Comparison of ENCODE assay signal across 8 cellular contexts in genomic region chr6:112029045-112029822, GRCh38. TPM values are rescaled to one million over a fixed set of nuclear protein-coding genes. Genes with fewer than 3 reads are reported as not detected.
A peak's percentile ranks its signal among the peaks of the same experiment; 100 is the strongest.
DNase-seq lines count a peak whose midpoint lies in the region; ATAC-seq, FAIRE-seq and TF ChIP-seq lines count a peak whose summit lies in the region.

No MANE protein-coding gene starts in this region.

- TF ChIP-seq CTCF in foreskin keratinocyte (conservative IDR thresholded peaks at IDR 0.05) (peak; percentile 77), uterus (IDR thresholded peaks at IDR 0.05) (peak; percentile 29 to 62 (median 44))

- H3K36me3 ChIP-seq in uterus = no peaks in the 10 kb centered on the region

- FAIRE-seq in GM18507 (lab: Jason Lieb, UNC) = peak; percentile 70

- ATAC-seq in foreskin keratinocyte (peak; percentile 57), GM18858 (IDR thresholded peaks at IDR 0.05; ENCODE audit: unreplicated experiment) (no peak)

- TF ChIP-seq RAD21 in Ishikawa (IDR thresholded peaks at IDR 0.05; ENCODE audit: low read depth) = peak; percentile 45; the same call in 1 of the 2 replicates

- DNase-seq in GM18507 (ENCODE audit: extremely low spot score, insufficient read length, low read depth) (peak; percentile 17), RPMI8226 (peak; percentile 59), foreskin keratinocyte (no peak), posterior cingulate gyrus (peak in 9 of 10 donors; percentile 50 to 92 (median 70)), uterus (peak in 1 of 2 donors; percentile 60)
- peak; percentile 42 to 43 for DNase-seq in activated T-helper 1 cell treated with anti-CD3 and anti-CD28 coated beads, Interleukin-2, amount 50 U/mL, for 16 hours (ENCODE audit: low read depth in 1 of 2, low spot score in 1 of 2)

- H3K27ac ChIP-seq in foreskin keratinocyte (no peak overlapping the region), uterus (no peak overlapping the region)

- no peaks in the 10 kb centered on the region for H3K4me1 ChIP-seq in foreskin keratinocyte
- H3K4me1 ChIP-seq in uterus = no peaks in the 10 kb centered on the region

- peaks cover 13% of the 10 kb centered on the region for H3K27me3 ChIP-seq in foreskin keratinocyte
- H3K27me3 ChIP-seq in uterus = no peaks in the 10 kb centered on the region

- no peak for TF ChIP-seq EP300 in Ishikawa (IDR thresholded peaks at IDR 0.05; ENCODE audit: borderline replicate concordance)

- intact Hi-C loops in posterior cingulate gyrus (cut with DNase I) = no loop called here
- intact Hi-C loops in uterus (cut with DNase I; ENCODE audit: low total_unique reads) = no loop called here

- TF ChIP-seq POLR2A in uterus (IDR thresholded peaks at IDR 0.05) = no peak

- H3K4me3 ChIP-seq in uterus = no peak overlapping the region

- H3K9me3 ChIP-seq in uterus = no peaks in the 10 kb centered on the region

TF ChIP-seq in Ishikawa, 13 proteins besides CTCF, POLR2A, EP300 and RAD21:
- TF ChIP-seq CREB1 (IDR thresholded peaks at IDR 0.05; ENCODE audit: low read depth) = no peak
- TF ChIP-seq, protein P1, sequence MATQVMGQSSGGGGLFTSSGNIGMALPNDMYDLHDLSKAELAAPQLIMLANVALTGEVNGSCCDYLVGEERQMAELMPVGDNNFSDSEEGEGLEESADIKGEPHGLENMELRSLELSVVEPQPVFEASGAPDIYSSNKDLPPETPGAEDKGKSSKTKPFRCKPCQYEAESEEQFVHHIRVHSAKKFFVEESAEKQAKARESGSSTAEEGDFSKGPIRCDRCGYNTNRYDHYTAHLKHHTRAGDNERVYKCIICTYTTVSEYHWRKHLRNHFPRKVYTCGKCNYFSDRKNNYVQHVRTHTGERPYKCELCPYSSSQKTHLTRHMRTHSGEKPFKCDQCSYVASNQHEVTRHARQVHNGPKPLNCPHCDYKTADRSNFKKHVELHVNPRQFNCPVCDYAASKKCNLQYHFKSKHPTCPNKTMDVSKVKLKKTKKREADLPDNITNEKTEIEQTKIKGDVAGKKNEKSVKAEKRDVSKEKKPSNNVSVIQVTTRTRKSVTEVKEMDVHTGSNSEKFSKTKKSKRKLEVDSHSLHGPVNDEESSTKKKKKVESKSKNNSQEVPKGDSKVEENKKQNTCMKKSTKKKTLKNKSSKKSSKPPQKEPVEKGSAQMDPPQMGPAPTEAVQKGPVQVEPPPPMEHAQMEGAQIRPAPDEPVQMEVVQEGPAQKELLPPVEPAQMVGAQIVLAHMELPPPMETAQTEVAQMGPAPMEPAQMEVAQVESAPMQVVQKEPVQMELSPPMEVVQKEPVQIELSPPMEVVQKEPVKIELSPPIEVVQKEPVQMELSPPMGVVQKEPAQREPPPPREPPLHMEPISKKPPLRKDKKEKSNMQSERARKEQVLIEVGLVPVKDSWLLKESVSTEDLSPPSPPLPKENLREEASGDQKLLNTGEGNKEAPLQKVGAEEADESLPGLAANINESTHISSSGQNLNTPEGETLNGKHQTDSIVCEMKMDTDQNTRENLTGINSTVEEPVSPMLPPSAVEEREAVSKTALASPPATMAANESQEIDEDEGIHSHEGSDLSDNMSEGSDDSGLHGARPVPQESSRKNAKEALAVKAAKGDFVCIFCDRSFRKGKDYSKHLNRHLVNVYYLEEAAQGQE (IDR thresholded peaks at IDR 0.05; ENCODE audit: low read depth) = no peak
- peak; percentile 92 for TF ChIP-seq YY1 (IDR thresholded peaks at IDR 0.05; ENCODE audit: low read depth)
- no peak for TF ChIP-seq FOXM1 (IDR thresholded peaks at IDR 0.05; ENCODE audit: borderline replicate concordance, low read depth)
- TF ChIP-seq EGR1 (IDR thresholded peaks at IDR 0.05) = no peak
- no peak for TF ChIP-seq ZBTB7A (IDR thresholded peaks at IDR 0.05; ENCODE audit: low read depth)
- no peak for TF ChIP-seq CEBPB (IDR thresholded peaks at IDR 0.05)

RNA-seq across cellular contexts. Expression of gene CCN6, which starts 24.7 kb away (rescaled TPM):
- total RNA-seq in foreskin keratinocyte = 0.11 and 0.37 TPM in 2 replicates
- polyA plus RNA-seq in foreskin keratinocyte = 0.06 and 0.34 TPM in 2 replicates
- total RNA-seq in uterus = not detected

RNA-seq across cellular contexts. Expression of gene TUBE1, which starts 58.0 kb away (rescaled TPM):
- total RNA-seq in foreskin keratinocyte (11.8 and 14.2 TPM in 2 replicates), uterus (10 to 100 TPM; 33.6 to 75.1 (median 54.0) TPM)
- 7.2 and 8.0 TPM in 2 replicates for polyA plus RNA-seq in foreskin keratinocyte

RNA-seq across cellular contexts. Expression of gene FAM229B, which starts 58.2 kb away (rescaled TPM):
- 12.9 and 17.7 TPM in 2 replicates for total RNA-seq in foreskin keratinocyte
- polyA plus RNA-seq in foreskin keratinocyte = 18.7 and 23.6 TPM in 2 replicates
- total RNA-seq in uterus = 10 to 100 TPM in 3 of 4 donors, 1 to 10 TPM in 1; 7.2 to 47.6 (median 34.4) TPM

Comparison
In these comparisons a context has a peak if more than half of its experiments do, and no peak if none do; other contexts are left out.
1. DNase-seq: peak in GM18507 (single experiment), RPMI8226 (single experiment), activated T-helper 1 cell treated with anti-CD3 and anti-CD28 coated beads, Interleukin-2, amount 50 U/mL, for 16 hours (2 of 2) and posterior cingulate gyrus (9 of 10); none in foreskin keratinocyte (0 of 2).